ENCODE assay signal across 15 cellular contexts in genomic region chr1:78665809-78666208, GRCh38. TPM values are rescaled to one million over a fixed set of nuclear protein-coding genes. Genes with fewer than 3 reads are reported as not detected.
DNase-seq lines count a peak whose midpoint lies in the region; ATAC-seq and TF ChIP-seq lines count a peak whose summit lies in the region.
"Had no signal": no experiment of that assay in that cellular context is flagged by ENCODE, and none has a peak within 500 bp of the region (broad histone marks: within the 10 kb centered on the region; RNA-seq: fewer than 3 reads in every experiment).

No MANE protein-coding gene starts in this region.

- no peak overlapping the region for H3K4me3 ChIP-seq in WERI-Rb-1 (ENCODE audit: low read depth, low read length)
- no peak overlapping the region for H3K4me3 ChIP-seq in mammary epithelial cell (replicated peaks in 1 of 3; ENCODE audit: insufficient read depth in 1 of 3, low read depth in 2 of 3, low read length in 3 of 3)
- H3K4me3 ChIP-seq: GM23248, K562 had no signal

- BruUV-seq in mammary epithelial cell (replicated peaks; lab: Mats Ljungman, UMichigan) = no TSS peak

- no peaks in the 10 kb centered on the region for H3K79me2 ChIP-seq in mammary epithelial cell (ENCODE audit: insufficient read depth, low read length)

- H3K27me3 ChIP-seq in WERI-Rb-1 (ENCODE audit: insufficient read depth, low read depth, severe bottlenecking) (no peaks in the 10 kb centered on the region), mammary epithelial cell (ENCODE audit: insufficient read depth, low read length) (no peaks in the 10 kb centered on the region)

- H4K20me1 ChIP-seq in mammary epithelial cell (ENCODE audit: insufficient read depth, low read length) = no peaks in the 10 kb centered on the region

- intact Hi-C loops in mammary epithelial cell (cut with micrococcal nuclease) = no loop called here

- CTCF ChIA-PET in mammary epithelial cell (lab: Charles Lee; ENCODE audit: low non-redundant PET) = no interaction called here

- H3K4me1 ChIP-seq in mammary epithelial cell (ENCODE audit: insufficient read depth, low read length) = no peaks in the 10 kb centered on the region
- H3K4me1 ChIP-seq: Caco-2 had no signal

- in situ Hi-C loops in mammary epithelial cell (cut with MboI; ENCODE audit: low sequenced_read_pairs in 2 of 2) = no loop called here

- H3K27ac Mint-ChIP-seq in T-helper 17 cell = no peak overlapping the region
- H3K27ac Mint-ChIP-seq: CD8-positive, alpha-beta T cell had no signal

- ATAC-seq in HG02610 (IDR thresholded peaks at IDR 0.05; ENCODE audit: unreplicated experiment) (peak; percentile 11), T-helper 17 cell (no peak)
- ATAC-seq: CD8-positive, alpha-beta T cell; K562 had no signal

- TF ChIP-seq CTCF in WERI-Rb-1 (IDR thresholded peaks at IDR 0.05; ENCODE audit: low read depth, low read length) = no peak
- no peak for TF ChIP-seq CTCF in mammary epithelial cell (conservative IDR thresholded peaks at IDR 0.05 in 1 of 2, IDR thresholded peaks at IDR 0.05 in 1 of 2; ENCODE audit: extremely low read depth in 1 of 2, insufficient read depth in 1 of 2, low read depth in 1 of 2, low read length in 2 of 2)

- peaks cover 15% of the 10 kb centered on the region for H3K36me3 Mint-ChIP-seq in T-helper 17 cell (ENCODE audit: low read depth)

- H3K27me3 Mint-ChIP-seq in T-helper 17 cell = no peaks in the 10 kb centered on the region

- H3K27ac ChIP-seq in WERI-Rb-1 (no peak overlapping the region), mammary epithelial cell (ENCODE audit: insufficient read depth, low read depth, low read length) (no peak overlapping the region)
- H3K27ac ChIP-seq: 22Rv1, GM23248 had no signal

- no peak overlapping the region for H3K4me3 Mint-ChIP-seq in T-helper 17 cell
- H3K4me3 Mint-ChIP-seq: CD14-positive monocyte; CD8-positive, alpha-beta T cell had no signal

- no peak overlapping the region for H3K9ac ChIP-seq in mammary epithelial cell (ENCODE audit: insufficient read depth, low read length)
- H3K9ac ChIP-seq: GM23248 had no signal

- peaks cover 19% of the 10 kb centered on the region for H3K4me1 Mint-ChIP-seq in T-helper 17 cell

- H3K4me2 ChIP-seq in mammary epithelial cell (ENCODE audit: insufficient read depth, low read depth, low read length) = no peak overlapping the region

- no peaks in the 10 kb centered on the region for H3K9me3 ChIP-seq in WERI-Rb-1 (ENCODE audit: severe bottlenecking)
- H3K9me3 ChIP-seq in T-helper 17 cell (ENCODE audit: control insufficient read depth, low read length, poor library complexity, severe bottlenecking) = no peaks in the 10 kb centered on the region
- no peaks in the 10 kb centered on the region for H3K9me3 ChIP-seq in mammary epithelial cell (replicated peaks; ENCODE audit: insufficient read depth, low read length)
- H3K9me3 ChIP-seq: Caco-2 had no signal

- H3K36me3 ChIP-seq in WERI-Rb-1 (no peaks in the 10 kb centered on the region), mammary epithelial cell (ENCODE audit: insufficient read depth, low read length) (no peaks in the 10 kb centered on the region)

- DNase-seq in DMS 273 (lab: John Stamatoyannopoulos, UW; ENCODE audit: unreplicated experiment) (peak; percentile 23), DMS 273 treated with DMSO at 0.1 percent for 48 hours (lab: John Stamatoyannopoulos, UW) (no peak), WERI-Rb-1 (peak; percentile 54), T-helper 17 cell (no peak), cerebellar nuclear complex (lab: John Stamatoyannopoulos, UW) (no peak), mammary epithelial cell (no peak)
- DNase-seq: Caco-2; CD8-positive, alpha-beta T cell; GM23248; H7 had no signal

- no peak overlapping the region for H2AFZ ChIP-seq in mammary epithelial cell (ENCODE audit: low read depth, low read length)
- H2AFZ ChIP-seq: GM23248 had no signal

- dilution Hi-C loops in mammary epithelial cell (cut with HindIII; ENCODE audit: low sequenced_read_pairs) = no loop called here

- 89% methylated on average over 6 of the region's 6 CpGs for WGBS in mammary epithelial cell (ENCODE audit: low coverage, missing lambda C conversion rate)

RNA-seq across cellular contexts. Expression of gene IFI44, which starts 16.2 kb away (rescaled TPM):
- total RNA-seq in T-helper 17 cell (10 to 100 TPM; 72.5 to 89.4 TPM), mammary epithelial cell (1 to 10 TPM; 1.3 to 5.0 TPM)
- polyA plus RNA-seq in mammary epithelial cell = 1.2 TPM
- polyA minus RNA-seq in mammary epithelial cell = not detected
- total RNA-seq: Caco-2, G401, H7 had no signal
- polyA plus RNA-seq: K562 had no signal

RNA-seq across cellular contexts. Expression of gene IFI44L, which starts 45.6 kb away (rescaled TPM):
- total RNA-seq in T-helper 17 cell = 10 to 100 TPM; 21.0 to 25.2 TPM
- total RNA-seq in mammary epithelial cell = 1 to 10 TPM; 1.2 to 2.7 TPM
- 0.14 TPM for polyA plus RNA-seq in mammary epithelial cell
- not detected for polyA minus RNA-seq in mammary epithelial cell
- total RNA-seq: Caco-2, G401, GM23248, H7 had no signal

Comparison
In these comparisons a context has a peak if more than half of its experiments do, and no peak if none do; other contexts are left out.
1. DNase-seq: peak in DMS 273 (single experiment) and WERI-Rb-1 (single experiment); none in DMS 273 treated with DMSO at 0.1 percent for 48 hours (single experiment), T-helper 17 cell (0 of 3), cerebellar nuclear complex (0 of 2) and mammary epithelial cell (single experiment).
2. RNA of gene IFI44, which starts 16.2 kb away (total RNA-seq): 72.5 to 89.4 TPM in T-helper 17 cell; 1.3 to 5.0 TPM in mammary epithelial cell; every median in the first group is over 10 times any median in the second.
3. RNA of gene IFI44L, which starts 45.6 kb away (total RNA-seq): 21.0 to 25.2 TPM in T-helper 17 cell; 1.2 to 2.7 TPM in mammary epithelial cell; every median in the first group is over 4 times any median in the second.